Comparison of ENCODE assay signal across 11 cellular contexts in the genomic region with DNA sequence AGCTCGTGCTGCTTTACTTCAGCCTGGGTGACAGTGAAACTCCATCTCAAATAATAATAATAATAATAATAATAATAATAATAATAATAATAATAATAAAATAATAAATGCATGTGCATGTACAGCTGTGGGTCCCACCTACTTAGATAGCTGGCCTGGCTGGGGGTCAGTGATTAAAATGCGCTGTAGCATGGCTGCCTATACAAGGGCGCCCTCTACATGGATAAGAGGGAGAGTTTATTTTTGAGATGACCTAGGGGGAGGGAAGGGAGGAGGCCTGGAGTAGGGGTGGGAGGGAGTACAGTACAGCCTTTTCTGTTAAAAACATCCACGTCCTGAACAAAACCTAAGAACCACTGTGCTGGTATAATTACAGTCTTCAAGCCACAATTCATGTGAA.
DNase-seq lines count a peak whose midpoint lies in the region; TF ChIP-seq lines count a peak whose summit lies in the region.
"Had no signal": no experiment of that assay in that cellular context is flagged by ENCODE, and none has a peak within 500 bp of the region (broad histone marks: within the 10 kb centered on the region; RNA-seq: fewer than 3 reads in every experiment).

No MANE protein-coding gene starts in this region.

- no peaks in the 10 kb centered on the region for H3K27me3 Mint-ChIP-seq in H9 (ENCODE audit: low read depth)
- peaks cover 7% of the 10 kb centered on the region for H3K27me3 Mint-ChIP-seq in activated T-cell treated with anti-CD3 and anti-CD28 coated beads, Interleukin-2, amount 50 U/mL, for 24 hours

- H3K27ac ChIP-seq in H9 (ENCODE audit: insufficient read length, low read depth, low read length), result no peak overlapping the region
- H3K27ac ChIP-seq: GM23248 had no signal

- no peaks in the 10 kb centered on the region for H4K20me1 ChIP-seq in H9 (ENCODE audit: control insufficient read depth, insufficient read depth, insufficient read length)

- WGBS in H9 (ENCODE audit: extremely low coverage, insufficient read length, low lambda C conversion rate), result no CpG with 5 or more reads among the region's 4 CpGs

- TF ChIP-seq CTCF in H9 (conservative IDR thresholded peaks at IDR 0.05), result peak; percentile 69

- H4K5ac ChIP-seq in H9 (ENCODE audit: insufficient read length, low read depth, low read length), result no peak overlapping the region

- H3K27ac Mint-ChIP-seq in H9, result no peak overlapping the region
- H3K27ac Mint-ChIP-seq in activated T-cell treated with anti-CD3 and anti-CD28 coated beads, Interleukin-2, amount 50 U/mL, for 24 hours, result no peak overlapping the region

- no peak overlapping the region for H3K56ac ChIP-seq in H9 (ENCODE audit: insufficient read length, low read depth, low read length)

- H3K9me3 ChIP-seq in H9 (ENCODE audit: control insufficient read depth, low read depth, low read length), result no peaks in the 10 kb centered on the region

- H3K23ac ChIP-seq in H9 (ENCODE audit: insufficient read length, low read depth, low read length), result no peak overlapping the region

- no peak overlapping the region for H4K91ac ChIP-seq in H9 (ENCODE audit: insufficient read length, low read depth, low read length)

- H3K4me1 Mint-ChIP-seq in H9, result peaks cover 7 to 9% of the 10 kb centered on the region in 2 experiments; a peak in 3 of 4 replicates
- H3K4me1 Mint-ChIP-seq in activated T-cell treated with anti-CD3 and anti-CD28 coated beads, Interleukin-2, amount 50 U/mL, for 24 hours (ENCODE audit: low read depth), result no peaks in the 10 kb centered on the region

- peak; percentile 22 for DNase-seq in COLO668 (lab: John Stamatoyannopoulos, UW; ENCODE audit: unreplicated experiment)
- DNase-seq in H9, result no peak
- peak; percentile 34 for DNase-seq in NCI-H345 (lab: John Stamatoyannopoulos, UW)
- DNase-seq in epidermal melanocyte (ENCODE audit: insufficient read length, low spot score), result peak; percentile 58
- DNase-seq in T-helper 1 cell, result no peak
- no peak for DNase-seq in activated T-cell treated with anti-CD3 and anti-CD28 coated beads, Interleukin-2, amount 50 U/mL, for 24 hours
- no peak for DNase-seq in H4 (ENCODE audit: low spot score)
- DNase-seq in NOMO-1 treated with DMSO at 0.1 percent for 48 hours (lab: John Stamatoyannopoulos, UW; ENCODE audit: unreplicated experiment), result no peak
- DNase-seq: aorta, GM23248, hippocampal formation had no signal

- H2BK20ac ChIP-seq in H9 (ENCODE audit: low read depth, low read length, poor library complexity, severe bottlenecking), result no peak overlapping the region

- H2BK5ac ChIP-seq in H9 (ENCODE audit: insufficient read length, low read length), result no peak overlapping the region

- H3K4ac ChIP-seq in H9 (ENCODE audit: low read depth, low read length), result no peak overlapping the region

- H3T11ph ChIP-seq in H9 (ENCODE audit: low read length), result no peak overlapping the region

- H3K4me3 Mint-ChIP-seq in H9, result no peak overlapping the region
- no peak overlapping the region for H3K4me3 Mint-ChIP-seq in activated T-cell treated with anti-CD3 and anti-CD28 coated beads, Interleukin-2, amount 50 U/mL, for 24 hours

- H3K9me3 Mint-ChIP-seq in H9, result no peaks in the 10 kb centered on the region; a peak in 1 of 5 replicates
- no peaks in the 10 kb centered on the region for H3K9me3 Mint-ChIP-seq in activated T-cell treated with anti-CD3 and anti-CD28 coated beads, Interleukin-2, amount 50 U/mL, for 24 hours

- H2AK5ac ChIP-seq in H9 (ENCODE audit: insufficient read length, low read length), result no peak overlapping the region

- no peaks in the 10 kb centered on the region for H3K79me2 ChIP-seq in H9 (ENCODE audit: insufficient read depth, low read length)

- H2BK12ac ChIP-seq in H9 (ENCODE audit: insufficient read length, low read depth, low read length), result no peak overlapping the region

- H3K18ac ChIP-seq in H9 (ENCODE audit: insufficient read length, low read depth, low read length), result no peak overlapping the region

- H3K36me3 Mint-ChIP-seq in H9 (ENCODE audit: insufficient read depth in 1 of 3, low read depth in 3 of 3), result 0 out of 7 replicates have a peak, but pooled peaks cover 0 to 1% (median 0%) of the 10 kb centered on the region in 3 experiments
- H3K36me3 Mint-ChIP-seq in activated T-cell treated with anti-CD3 and anti-CD28 coated beads, Interleukin-2, amount 50 U/mL, for 24 hours (ENCODE audit: low read depth), result no peaks in the 10 kb centered on the region

- H3K14ac ChIP-seq in H9 (ENCODE audit: insufficient read depth, low read length), result no peak overlapping the region

- H2BK120ac ChIP-seq in H9 (ENCODE audit: low read depth, low read length, poor library complexity, severe bottlenecking), result no peak overlapping the region

- no peak overlapping the region for H3K4me2 ChIP-seq in H9 (ENCODE audit: insufficient read depth, insufficient read length, low read length)

- H3K4me1 ChIP-seq in H9 (ENCODE audit: insufficient read depth, low read length), result no peaks in the 10 kb centered on the region; the same call in 1 of the 2 replicates

- H3K79me1 ChIP-seq in H9 (ENCODE audit: insufficient read depth, low read depth, low read length, poor library complexity, severe bottlenecking), result no peaks in the 10 kb centered on the region

- H3K23me2 ChIP-seq in H9 (ENCODE audit: insufficient read length, low read depth, low read length, poor library complexity, severe bottlenecking), result no peaks in the 10 kb centered on the region

- H3K9ac ChIP-seq in H9 (ENCODE audit: extremely low read depth, insufficient read length, low read length), result no peak overlapping the region
- H3K9ac ChIP-seq: GM23248 had no signal

- no peaks in the 10 kb centered on the region for H3K27me3 ChIP-seq in H9 (ENCODE audit: insufficient read depth, low read length)

- H2BK15ac ChIP-seq in H9 (ENCODE audit: low read depth, low read length), result no peak overlapping the region; the same call in 1 of the 2 replicates

- H2AFZ ChIP-seq in H9 (ENCODE audit: low read length), result no peak overlapping the region
- H2AFZ ChIP-seq: GM23248 had no signal

- no peak overlapping the region for H4K8ac ChIP-seq in H9 (replicated peaks; ENCODE audit: insufficient read length, low read depth, low read length)

Comparison
In these comparisons a context has a peak if more than half of its experiments do, and no peak if none do; other contexts are left out.
1. DNase-seq: peak in COLO668 (single experiment), NCI-H345 (single experiment) and epidermal melanocyte (single experiment); none in H9 (single experiment), T-helper 1 cell (0 of 5), activated T-cell treated with anti-CD3 and anti-CD28 coated beads, Interleukin-2, amount 50 U/mL, for 24 hours (single experiment), H4 (single experiment) and NOMO-1 treated with DMSO at 0.1 percent for 48 hours (single experiment).